In genomic region chr22:41499624-41500280, GRCh38 we compare ENCODE assay signal across 22 cellular contexts. TPM values are rescaled to one million over a fixed set of nuclear protein-coding genes. Genes with fewer than 3 reads are reported as not detected.
DNase-seq lines count a peak whose midpoint lies in the region; ATAC-seq and TF ChIP-seq lines count a peak whose summit lies in the region.
"Had no signal": no experiment of that assay in that cellular context is flagged by ENCODE, and none has a peak within 500 bp of the region (broad histone marks: within the 10 kb centered on the region; RNA-seq: fewer than 3 reads in every experiment).

No MANE protein-coding gene starts in this region.

- H3K27me3 Mint-ChIP-seq in Caco-2 (ENCODE audit: insufficient read depth, unreplicated experiment) = no peaks in the 10 kb centered on the region

- DNase-seq in RWPE1 (ENCODE audit: low spot score) (no peak), left colon (no peak), NCI-H748 treated with DMSO at 0.1 percent for 48 hours (lab: John Stamatoyannopoulos, UW) (no peak), Caco-2 (no peak)
- DNase-seq in stimulated activated effector memory CD8-positive, alpha-beta T cell treated with anti-CD3 and anti-CD28 coated beads, Interleukin-12 subunit alpha, Interleukin-12 subunit beta, amount 100 ng/mL, for 72 hours (ENCODE audit: low spot score in 2 of 2) = no peak
- DNase-seq: activated CD4-positive, alpha-beta T cell treated with anti-CD3 and anti-CD28 coated beads, Interleukin-2, amount 50 U/mL, for 4 hours; activated naive CD4-positive, alpha-beta T cell; AML-193; Calu3; EL; hypothalamus; kidney glomerular epithelial cell; NCI-H1092 treated with DMSO at 0.1 percent for 48 hours; NCI-H2081; NCI-H446; retina; stimulated activated CD4-positive, alpha-beta T cell treated with anti-CD3 and anti-CD28 coated beads, Interleukin-15, amount 100 ng/mL, for 24 hours; SW 1271; tibial artery had no signal

- ATAC-seq in left colon (peak; percentile 65), GM18867 (IDR thresholded peaks at IDR 0.05; ENCODE audit: unreplicated experiment) (no peak)
- no peak for ATAC-seq in stimulated activated effector memory CD8-positive, alpha-beta T cell treated with anti-CD3 and anti-CD28 coated beads, Interleukin-12 subunit alpha, Interleukin-12 subunit beta, amount 100 ng/mL, for 72 hours

- no peak overlapping the region for H3K4me3 Mint-ChIP-seq in stimulated activated effector memory CD8-positive, alpha-beta T cell treated with anti-CD3 and anti-CD28 coated beads, Interleukin-12 subunit alpha, Interleukin-12 subunit beta, amount 100 ng/mL, for 72 hours
- H3K4me3 Mint-ChIP-seq in Caco-2 (ENCODE audit: unreplicated experiment) = no peak overlapping the region

- H3K9me3 Mint-ChIP-seq in stimulated activated effector memory CD8-positive, alpha-beta T cell treated with anti-CD3 and anti-CD28 coated beads, Interleukin-12 subunit alpha, Interleukin-12 subunit beta, amount 100 ng/mL, for 72 hours = no peaks in the 10 kb centered on the region
- H3K9me3 Mint-ChIP-seq in Caco-2 (ENCODE audit: unreplicated experiment) = no peaks in the 10 kb centered on the region

- H3K9me3 ChIP-seq in duodenal mucosa (ENCODE audit: control insufficient read depth in 1 of 2, low read length in 2 of 2) = no peaks in the 10 kb centered on the region
- H3K9me3 ChIP-seq in Caco-2 = no peaks in the 10 kb centered on the region
- H3K9me3 ChIP-seq: ascending aorta, tibial artery had no signal

- H3K4me1 ChIP-seq in duodenal mucosa (ENCODE audit: control insufficient read depth in 1 of 2, insufficient read depth in 2 of 2, low read length in 2 of 2) (peaks cover 11 to 13% of the 10 kb centered on the region in 2 donors), Caco-2 (peaks cover 18% of the 10 kb centered on the region)

- intact Hi-C loops in left colon (cut with DNase I, micrococcal nuclease) (no loop called here), Caco-2 (cut with micrococcal nuclease; ENCODE audit: unreplicated experiment) (no loop called here)

- H3K36me3 ChIP-seq in duodenal mucosa (ENCODE audit: control insufficient read depth in 1 of 2, insufficient read depth in 2 of 2, low read length in 2 of 2) (peaks cover 30 to 52% of the 10 kb centered on the region in 2 donors), Caco-2 (ENCODE audit: control insufficient read depth, insufficient read depth, low read length) (peaks cover 4% of the 10 kb centered on the region)

- H3K36me3 Mint-ChIP-seq in stimulated activated effector memory CD8-positive, alpha-beta T cell treated with anti-CD3 and anti-CD28 coated beads, Interleukin-12 subunit alpha, Interleukin-12 subunit beta, amount 100 ng/mL, for 72 hours = peaks cover 56% of the 10 kb centered on the region
- peaks cover 32% of the 10 kb centered on the region for H3K36me3 Mint-ChIP-seq in Caco-2 (ENCODE audit: insufficient read depth, unreplicated experiment)

- no TSS peak for BruUV-seq in Caco-2 (replicated peaks; lab: Mats Ljungman, UMichigan)

- H3K27ac Mint-ChIP-seq in stimulated activated effector memory CD8-positive, alpha-beta T cell treated with anti-CD3 and anti-CD28 coated beads, Interleukin-12 subunit alpha, Interleukin-12 subunit beta, amount 100 ng/mL, for 72 hours = peak overlapping the region; percentile 59
- H3K27ac Mint-ChIP-seq in Caco-2 (ENCODE audit: unreplicated experiment) = no peak overlapping the region

- peak overlapping the region; percentile 0 to 21 for H3K9ac ChIP-seq in duodenal mucosa (ENCODE audit: low read depth in 1 of 2, low read length in 2 of 2)

- POLR2A ChIA-PET in RWPE1 (lab: Yijun Ruan, JAX; ENCODE audit: low non-redundant PET) (interaction anchor here (0.6 kb wide), 1 partner anchor 88 kb away, joined by 7 read pairs; no protein-coding TSS in a partner anchor), Caco-2 (lab: Charles Lee) (interaction anchor here (0.5 to 1.0 kb wide), 2 partner anchors 51 to 53 kb away, joined by 3 to 6 read pairs; partner anchors contain the start of gene TOB2)

- no peak for TF ChIP-seq CTCF in RWPE1 (conservative IDR thresholded peaks at IDR 0.05; ENCODE audit: low read depth)
- TF ChIP-seq CTCF in Caco-2 (IDR thresholded peaks at IDR 0.05; ENCODE audit: insufficient read depth in 1 of 2, low read depth in 1 of 2, low read length in 1 of 2, severe bottlenecking in 1 of 2, unreplicated experiment in 1 of 2) = no peak

- no peak overlapping the region for H3K4me3 ChIP-seq in duodenal mucosa (ENCODE audit: low read depth in 1 of 2, low read length in 2 of 2)
- H3K4me3 ChIP-seq in Caco-2 (ENCODE audit: low read depth, low read length) = no peak overlapping the region
- H3K4me3 ChIP-seq: ascending aorta, tibial artery had no signal

- no peaks in the 10 kb centered on the region for H3K4me1 Mint-ChIP-seq in stimulated activated effector memory CD8-positive, alpha-beta T cell treated with anti-CD3 and anti-CD28 coated beads, Interleukin-12 subunit alpha, Interleukin-12 subunit beta, amount 100 ng/mL, for 72 hours
- peaks cover 8% of the 10 kb centered on the region for H3K4me1 Mint-ChIP-seq in Caco-2 (ENCODE audit: low read depth, unreplicated experiment)

- CTCF ChIA-PET in RWPE1 (lab: Yijun Ruan, JAX) = no interaction called here
- CTCF ChIA-PET in Caco-2 (lab: Charles Lee) = interaction anchor here (0.9 to 1.2 kb wide), 2 partner anchors 31 to 96 kb away, joined by 3 read pairs; partner anchors contain the start of genes ACO2 and PHF5A

- H3K27ac ChIP-seq in RWPE1 (peak overlapping the region; percentile 8; the same call in 1 of the 2 replicates), duodenal mucosa (ENCODE audit: low read depth, low read length) (no peak overlapping the region)
- H3K27ac ChIP-seq: ascending aorta, tibial artery had no signal

- H3K27me3 ChIP-seq in duodenal mucosa (ENCODE audit: control insufficient read depth in 1 of 2, insufficient read depth in 2 of 2, low read length in 2 of 2) (no peaks in the 10 kb centered on the region), Caco-2 (replicated peaks; ENCODE audit: control insufficient read depth, insufficient read depth, low read length) (no peaks in the 10 kb centered on the region)
- H3K27me3 ChIP-seq: ascending aorta, tibial artery had no signal

RNA-seq across cellular contexts. Expression of gene ACO2, which starts 30.8 kb away (rescaled TPM):
- total RNA-seq in left colon (100 to 1,000 TPM; 271 to 289 TPM), Caco-2 (2022) (90.5 and 95.5 TPM in 2 replicates)

RNA-seq across cellular contexts. Expression of gene PHF5A, which starts 31.3 kb away (rescaled TPM):
- total RNA-seq in left colon (10 to 100 TPM; 32.1 to 35.3 TPM), Caco-2 (2022) (75.4 and 78.6 TPM in 2 replicates)

RNA-seq across cellular contexts. Expression of gene POLR3H, which starts 44.5 kb away (rescaled TPM):
- total RNA-seq in left colon = 10 to 100 TPM; 10.9 to 15.9 TPM
- 42.2 and 45.4 TPM in 2 replicates for total RNA-seq in Caco-2 (2022)

RNA-seq across cellular contexts. Expression of gene TOB2, which starts 53.2 kb away (rescaled TPM):
- total RNA-seq in left colon (10 to 100 TPM; 57.5 to 66.7 TPM), Caco-2 (2022) (49.0 and 52.5 TPM in 2 replicates)
